ENCODE assay signal across 10 cellular contexts in genomic region chr14:99870617-99871016, GRCh38.
"Had no signal": no experiment of that assay in that cellular context is flagged by ENCODE, and none has a peak within 500 bp of the region (broad histone marks: within the 10 kb centered on the region; RNA-seq: fewer than 3 reads in every experiment).

No MANE protein-coding gene starts in this region.

- ATAC-seq: GM23338, HCT116 had no signal

- H3K9ac ChIP-seq: GM23248 had no signal

- FAIRE-seq: H54 had no signal

- H2AFZ ChIP-seq: GM23248, GM23338 had no signal

- H3K36me3 ChIP-seq: HAP-1 had no signal

- H3K4me3 ChIP-seq: GM23248, GM23338, HAP-1 had no signal

- DNase-seq: GM23248, GOT3, H7, H9, HCEC 1CT, HFFc6 had no signal

- H3K27ac ChIP-seq: GM23248 had no signal

- H3K9me3 ChIP-seq: HAP-1 had no signal

- H3K4me2 ChIP-seq: GM23338 had no signal
